ENCODE assay signal across 1 cellular context in genomic region chr7:142956951-142957623, GRCh38.
TF ChIP-seq lines count a peak whose summit lies in the region.

No MANE protein-coding gene starts in this region.

TF ChIP-seq in K562, 482 proteins besides CTCF, POLR2A, EP300 and RAD21 (continued from another document):
- TF ChIP-seq CHAMP1 (IDR thresholded peaks at IDR 0.05) = no peak; the same call in 1 of the 2 replicates
- TF ChIP-seq ZNF431 (CRISPR knock-in tag; IDR thresholded peaks at IDR 0.05) = no peak
- no peak for TF ChIP-seq MCM2 (IDR thresholded peaks at IDR 0.05; ENCODE audit: low read depth)
- no peak for TF ChIP-seq DNMT1 (IDR thresholded peaks at IDR 0.05)
- 0 out of 2 replicates have a peak, but pooled peaks have one; percentile 50 for TF ChIP-seq JUN (IDR thresholded peaks at IDR 0.05; ENCODE audit: borderline replicate concordance, low read depth, low read length)
- TF ChIP-seq JUN (CRISPR knock-in tag; IDR thresholded peaks at IDR 0.05; ENCODE audit: borderline replicate concordance) = no peak
- TF ChIP-seq, protein P1, sequence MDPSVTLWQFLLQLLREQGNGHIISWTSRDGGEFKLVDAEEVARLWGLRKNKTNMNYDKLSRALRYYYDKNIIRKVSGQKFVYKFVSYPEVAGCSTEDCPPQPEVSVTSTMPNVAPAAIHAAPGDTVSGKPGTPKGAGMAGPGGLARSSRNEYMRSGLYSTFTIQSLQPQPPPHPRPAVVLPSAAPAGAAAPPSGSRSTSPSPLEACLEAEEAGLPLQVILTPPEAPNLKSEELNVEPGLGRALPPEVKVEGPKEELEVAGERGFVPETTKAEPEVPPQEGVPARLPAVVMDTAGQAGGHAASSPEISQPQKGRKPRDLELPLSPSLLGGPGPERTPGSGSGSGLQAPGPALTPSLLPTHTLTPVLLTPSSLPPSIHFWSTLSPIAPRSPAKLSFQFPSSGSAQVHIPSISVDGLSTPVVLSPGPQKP (CRISPR knock-in tag; IDR thresholded peaks at IDR 0.05) = no peak
- TF ChIP-seq MAFF (IDR thresholded peaks at IDR 0.05; ENCODE audit: low read length) = peak; percentile 55; the same call in 1 of the 2 replicates
- no peak for TF ChIP-seq ZNF146 (CRISPR knock-in tag; IDR thresholded peaks at IDR 0.05; ENCODE audit: unreplicated experiment)
- peak; percentile 92 for TF ChIP-seq HDAC2 (IDR thresholded peaks at IDR 0.05)
- TF ChIP-seq ZNF12 (CRISPR knock-in tag; IDR thresholded peaks at IDR 0.05) = no peak
- TF ChIP-seq ZBTB2 (IDR thresholded peaks at IDR 0.05) = 0 out of 2 replicates have a peak, but pooled peaks have one; percentile 19
- TF ChIP-seq KLF13 (tag; IDR thresholded peaks at IDR 0.05; ENCODE audit: borderline replicate concordance, low read depth) = no peak
- 0 out of 2 replicates have a peak, but pooled peaks have one; percentile 59 for TF ChIP-seq BACH1 (tag; IDR thresholded peaks at IDR 0.05)
- 0 out of 2 replicates have a peak, but pooled peaks have one; percentile 30 for TF ChIP-seq FOXJ2 (tag; IDR thresholded peaks at IDR 0.05)
- no peak for TF ChIP-seq ZNF165 (CRISPR knock-in tag; IDR thresholded peaks at IDR 0.05; ENCODE audit: borderline replicate concordance)
- no peak for TF ChIP-seq PURB (CRISPR knock-in tag; IDR thresholded peaks at IDR 0.05; ENCODE audit: low read depth)
- TF ChIP-seq ZNF134 (CRISPR knock-in tag; conservative IDR thresholded peaks at IDR 0.05) = no peak
- no peak for TF ChIP-seq BMI1 (IDR thresholded peaks at IDR 0.05; ENCODE audit: low read length)
- no peak for TF ChIP-seq MEF2A (IDR thresholded peaks at IDR 0.05; ENCODE audit: control insufficient read depth, low read depth, low read length)
- peak; percentile 54 for TF ChIP-seq ELF1 (tag; IDR thresholded peaks at IDR 0.05)
- TF ChIP-seq ETS1 (conservative IDR thresholded peaks at IDR 0.05; ENCODE audit: control insufficient read depth, low read depth, low read length) = no peak
- TF ChIP-seq SMAD4 (CRISPR knock-in tag; conservative IDR thresholded peaks at IDR 0.05) = peak; percentile 41; the same call in 1 of the 2 replicates
- TF ChIP-seq, protein P2, sequence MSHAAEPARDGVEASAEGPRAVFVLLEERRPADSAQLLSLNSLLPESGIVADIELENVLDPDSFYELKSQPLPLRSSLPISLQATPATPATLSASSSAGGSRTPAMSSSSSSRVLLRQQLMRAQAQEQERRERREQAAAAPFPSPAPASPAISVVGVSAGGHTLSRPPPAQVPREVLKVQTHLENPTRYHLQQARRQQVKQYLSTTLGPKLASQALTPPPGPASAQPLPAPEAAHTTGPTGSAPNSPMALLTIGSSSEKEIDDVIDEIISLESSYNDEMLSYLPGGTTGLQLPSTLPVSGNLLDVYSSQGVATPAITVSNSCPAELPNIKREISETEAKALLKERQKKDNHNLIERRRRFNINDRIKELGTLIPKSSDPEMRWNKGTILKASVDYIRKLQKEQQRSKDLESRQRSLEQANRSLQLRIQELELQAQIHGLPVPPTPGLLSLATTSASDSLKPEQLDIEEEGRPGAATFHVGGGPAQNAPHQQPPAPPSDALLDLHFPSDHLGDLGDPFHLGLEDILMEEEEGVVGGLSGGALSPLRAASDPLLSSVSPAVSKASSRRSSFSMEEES (CRISPR knock-in tag; IDR thresholded peaks at IDR 0.05) = no peak
- peak; percentile 61; the same call in 1 of the 2 replicates for TF ChIP-seq MITF (IDR thresholded peaks at IDR 0.05)
- no peak for TF ChIP-seq NUFIP1 (IDR thresholded peaks at IDR 0.05; ENCODE audit: partially characterized antibody)
- TF ChIP-seq ZBTB34 (CRISPR knock-in tag; IDR thresholded peaks at IDR 0.05) = no peak
- TF ChIP-seq, protein P3, sequence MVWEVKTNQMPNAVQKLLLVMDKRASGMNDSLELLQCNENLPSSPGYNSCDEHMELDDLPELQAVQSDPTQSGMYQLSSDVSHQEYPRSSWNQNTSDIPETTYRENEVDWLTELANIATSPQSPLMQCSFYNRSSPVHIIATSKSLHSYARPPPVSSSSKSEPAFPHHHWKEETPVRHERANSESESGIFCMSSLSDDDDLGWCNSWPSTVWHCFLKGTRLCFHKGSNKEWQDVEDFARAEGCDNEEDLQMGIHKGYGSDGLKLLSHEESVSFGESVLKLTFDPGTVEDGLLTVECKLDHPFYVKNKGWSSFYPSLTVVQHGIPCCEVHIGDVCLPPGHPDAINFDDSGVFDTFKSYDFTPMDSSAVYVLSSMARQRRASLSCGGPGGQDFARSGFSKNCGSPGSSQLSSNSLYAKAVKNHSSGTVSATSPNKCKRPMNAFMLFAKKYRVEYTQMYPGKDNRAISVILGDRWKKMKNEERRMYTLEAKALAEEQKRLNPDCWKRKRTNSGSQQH (CRISPR knock-in tag; IDR thresholded peaks at IDR 0.05) = peak; percentile 63; the same call in 1 of the 2 replicates
- no peak for TF ChIP-seq ZNF24 (IDR thresholded peaks at IDR 0.05)
- no peak for TF ChIP-seq RUNX1 (IDR thresholded peaks at IDR 0.05; ENCODE audit: low read depth)
- no peak for TF ChIP-seq ZNF707 (CRISPR knock-in tag; conservative IDR thresholded peaks at IDR 0.05)
- peak; percentile 10 for TF ChIP-seq FOS (IDR thresholded peaks at IDR 0.05; ENCODE audit: extremely low read depth, insufficient read length)
- TF ChIP-seq, protein P4, sequence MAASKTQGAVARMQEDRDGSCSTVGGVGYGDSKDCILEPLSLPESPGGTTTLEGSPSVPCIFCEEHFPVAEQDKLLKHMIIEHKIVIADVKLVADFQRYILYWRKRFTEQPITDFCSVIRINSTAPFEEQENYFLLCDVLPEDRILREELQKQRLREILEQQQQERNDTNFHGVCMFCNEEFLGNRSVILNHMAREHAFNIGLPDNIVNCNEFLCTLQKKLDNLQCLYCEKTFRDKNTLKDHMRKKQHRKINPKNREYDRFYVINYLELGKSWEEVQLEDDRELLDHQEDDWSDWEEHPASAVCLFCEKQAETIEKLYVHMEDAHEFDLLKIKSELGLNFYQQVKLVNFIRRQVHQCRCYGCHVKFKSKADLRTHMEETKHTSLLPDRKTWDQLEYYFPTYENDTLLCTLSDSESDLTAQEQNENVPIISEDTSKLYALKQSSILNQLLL (CRISPR knock-in tag; IDR thresholded peaks at IDR 0.05; ENCODE audit: borderline replicate concordance) = no peak
- TF ChIP-seq SMAD3 (CRISPR knock-in tag; conservative IDR thresholded peaks at IDR 0.05) = 0 out of 2 replicates have a peak, but pooled peaks have one; percentile 68
- no peak for TF ChIP-seq MCM3 (IDR thresholded peaks at IDR 0.05)
- TF ChIP-seq, protein P5, sequence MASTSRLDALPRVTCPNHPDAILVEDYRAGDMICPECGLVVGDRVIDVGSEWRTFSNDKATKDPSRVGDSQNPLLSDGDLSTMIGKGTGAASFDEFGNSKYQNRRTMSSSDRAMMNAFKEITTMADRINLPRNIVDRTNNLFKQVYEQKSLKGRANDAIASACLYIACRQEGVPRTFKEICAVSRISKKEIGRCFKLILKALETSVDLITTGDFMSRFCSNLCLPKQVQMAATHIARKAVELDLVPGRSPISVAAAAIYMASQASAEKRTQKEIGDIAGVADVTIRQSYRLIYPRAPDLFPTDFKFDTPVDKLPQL (IDR thresholded peaks at IDR 0.05; ENCODE audit: extremely low read depth, insufficient read length) = no peak
- TF ChIP-seq MTA3 (IDR thresholded peaks at IDR 0.05; ENCODE audit: borderline replicate concordance) = no peak; the same call in none of the 2 replicates
- TF ChIP-seq EGR1 (conservative IDR thresholded peaks at IDR 0.05) = no peak
- TF ChIP-seq NCOR1 (IDR thresholded peaks at IDR 0.05) = peak; percentile 81
- no peak for TF ChIP-seq PTRF (tag; IDR thresholded peaks at IDR 0.05)
- TF ChIP-seq KLF6 (CRISPR knock-in tag; IDR thresholded peaks at IDR 0.05; ENCODE audit: borderline replicate concordance) = no peak
- TF ChIP-seq CLOCK (CRISPR knock-in tag; IDR thresholded peaks at IDR 0.05; ENCODE audit: borderline replicate concordance) = no peak
- peak; percentile 86 for TF ChIP-seq C11orf30 (IDR thresholded peaks at IDR 0.05; ENCODE audit: low read depth)
- TF ChIP-seq KAT8 (IDR thresholded peaks at IDR 0.05; ENCODE audit: low read depth) = no peak
- TF ChIP-seq, protein P6, sequence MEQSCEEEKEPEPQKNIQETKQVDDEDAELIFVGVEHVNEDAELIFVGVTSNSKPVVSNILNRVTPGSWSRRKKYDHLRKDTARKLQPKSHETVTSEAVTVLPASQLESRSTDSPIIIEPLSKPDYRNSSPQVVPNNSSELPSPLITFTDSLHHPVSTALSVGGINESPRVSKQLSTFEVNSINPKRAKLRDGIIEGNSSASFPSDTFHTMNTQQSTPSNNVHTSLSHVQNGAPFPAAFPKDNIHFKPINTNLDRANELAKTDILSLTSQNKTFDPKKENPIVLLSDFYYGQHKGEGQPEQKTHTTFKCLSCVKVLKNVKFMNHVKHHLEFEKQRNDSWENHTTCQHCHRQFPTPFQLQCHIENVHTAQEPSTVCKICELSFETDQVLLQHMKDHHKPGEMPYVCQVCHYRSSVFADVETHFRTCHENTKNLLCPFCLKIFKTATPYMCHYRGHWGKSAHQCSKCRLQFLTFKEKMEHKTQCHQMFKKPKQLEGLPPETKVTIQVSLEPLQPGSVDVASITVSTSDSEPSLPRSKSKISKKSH (CRISPR knock-in tag; IDR thresholded peaks at IDR 0.05) = no peak
- TF ChIP-seq GATAD2B (IDR thresholded peaks at IDR 0.05; ENCODE audit: borderline replicate concordance) = no peak; the same call in 1 of the 2 replicates
